In genomic region chr2:233123576-233123975, GRCh38 we compare ENCODE assay signal across 7 cellular contexts.
DNase-seq lines count a peak whose midpoint lies in the region; ATAC-seq, FAIRE-seq and TF ChIP-seq lines count a peak whose summit lies in the region.
"Not testable (repeated sequence)": the region's sequence is repeated elsewhere in the genome, so short reads cannot be mapped to it uniquely, and the experiment has no call there.

No MANE protein-coding gene starts in this region.

- H3K79me2 ChIP-seq in OCI-LY1 (ENCODE audit: insufficient read depth, low read length): not testable (repeated sequence)

- H3K27ac ChIP-seq in CD8-positive, alpha-beta T cell (ENCODE audit: low read depth, low read length): not testable (repeated sequence)
- peak overlapping the region; percentile 89 for H3K27ac ChIP-seq in OCI-LY1 (ENCODE audit: low read depth, low read length, poor library complexity, severe bottlenecking)

- DNase-seq in CD8-positive, alpha-beta T cell; GM19239 (ENCODE audit: insufficient read length, low spot score); activated T-cell treated with anti-CD3 and anti-CD28 coated beads, Interleukin-2, amount 50 U/mL, for 24 hours; stimulated activated effector memory CD8-positive, alpha-beta T cell treated with anti-CD3 and anti-CD28 coated beads, Interleukin-12 subunit alpha, Interleukin-12 subunit beta, amount 100 ng/mL, for 72 hours (ENCODE audit: low spot score in 2 of 2): not testable (repeated sequence)

- not testable (repeated sequence) for H4K20me1 ChIP-seq in OCI-LY1 (ENCODE audit: insufficient read depth, low read length)

- TF ChIP-seq CTCF in CD8-positive, alpha-beta T cell (IDR thresholded peaks at IDR 0.05); OCI-LY1 (IDR thresholded peaks at IDR 0.05; ENCODE audit: low read length): not testable (repeated sequence)

- not testable (repeated sequence) for H3K27me3 Mint-ChIP-seq in CD8-positive, alpha-beta T cell (ENCODE audit: low read depth); T-helper 1 cell treated with Interleukin-12 subunit alpha and Interleukin-12 subunit beta and Interleukin-4 antibody, amounts not matched to agents 30 μg/mL and 1 μg/mL, for 36 hours (ENCODE audit: low read depth); activated T-cell treated with anti-CD3 and anti-CD28 coated beads, Interleukin-2, amount 50 U/mL, for 24 hours; dendritic cell treated with granulocyte-macrophage colony-stimulating factor and Interleukin-4, amounts not matched to agents 40 ng/mL and 50 ng/mL, for 4 days

- intact Hi-C loops in CD8-positive, alpha-beta T cell (cut with DNase I, micrococcal nuclease); dendritic cell treated with granulocyte-macrophage colony-stimulating factor and Interleukin-4, amounts not matched to agents 40 ng/mL and 50 ng/mL, for 4 days (cut with micrococcal nuclease): not testable (repeated sequence)

- POLR2A ChIA-PET in CD8-positive, alpha-beta T cell (lab: Charles Lee): interaction anchor here (0.7 kb wide), 1 partner anchor 395 kb away, joined by 4 read pairs; no protein-coding TSS in a partner anchor

- CTCF ChIA-PET in CD8-positive, alpha-beta T cell (lab: Charles Lee): interaction anchor here (1.1 kb wide), 1 partner anchor 69 kb away, joined by 4 read pairs; no protein-coding TSS in a partner anchor

- H3K36me3 Mint-ChIP-seq in CD8-positive, alpha-beta T cell: peaks cover 81% of the 10 kb centered on the region
- H3K36me3 Mint-ChIP-seq in T-helper 1 cell treated with Interleukin-12 subunit alpha and Interleukin-12 subunit beta and Interleukin-4 antibody, amounts not matched to agents 30 μg/mL and 1 μg/mL, for 36 hours (ENCODE audit: low read depth): peaks cover 42% of the 10 kb centered on the region
- peaks cover 82% of the 10 kb centered on the region for H3K36me3 Mint-ChIP-seq in activated T-cell treated with anti-CD3 and anti-CD28 coated beads, Interleukin-2, amount 50 U/mL, for 24 hours (ENCODE audit: low read depth)
- H3K36me3 Mint-ChIP-seq in dendritic cell treated with granulocyte-macrophage colony-stimulating factor and Interleukin-4, amounts not matched to agents 40 ng/mL and 50 ng/mL, for 4 days (ENCODE audit: low read depth): peaks cover 94% of the 10 kb centered on the region
- H3K36me3 Mint-ChIP-seq in stimulated activated effector memory CD8-positive, alpha-beta T cell treated with anti-CD3 and anti-CD28 coated beads, Interleukin-12 subunit alpha, Interleukin-12 subunit beta, amount 100 ng/mL, for 72 hours: peaks cover 83% of the 10 kb centered on the region

- peak overlapping the region; percentile 4 for H3K27ac Mint-ChIP-seq in CD8-positive, alpha-beta T cell
- peak overlapping the region; percentile 27 for H3K27ac Mint-ChIP-seq in T-helper 1 cell treated with Interleukin-12 subunit alpha and Interleukin-12 subunit beta and Interleukin-4 antibody, amounts not matched to agents 30 μg/mL and 1 μg/mL, for 36 hours
- peak overlapping the region; percentile 30 for H3K27ac Mint-ChIP-seq in activated T-cell treated with anti-CD3 and anti-CD28 coated beads, Interleukin-2, amount 50 U/mL, for 24 hours
- peak overlapping the region; percentile 51 for H3K27ac Mint-ChIP-seq in dendritic cell treated with granulocyte-macrophage colony-stimulating factor and Interleukin-4, amounts not matched to agents 40 ng/mL and 50 ng/mL, for 4 days
- peak overlapping the region; percentile 69 for H3K27ac Mint-ChIP-seq in stimulated activated effector memory CD8-positive, alpha-beta T cell treated with anti-CD3 and anti-CD28 coated beads, Interleukin-12 subunit alpha, Interleukin-12 subunit beta, amount 100 ng/mL, for 72 hours

- H3K4me3 ChIP-seq in CD8-positive, alpha-beta T cell (ENCODE audit: low read depth, low read length); OCI-LY1 (ENCODE audit: low read depth, low read length, poor library complexity, severe bottlenecking): not testable (repeated sequence)

- H3F3A ChIP-seq in OCI-LY1 (ENCODE audit: insufficient read depth, low read length): not testable (repeated sequence)

- H2AFZ ChIP-seq in OCI-LY1 (ENCODE audit: low read length): not testable (repeated sequence)

- not testable (repeated sequence) for H3K9ac ChIP-seq in OCI-LY1 (ENCODE audit: low read length)

- not testable (repeated sequence) for ATAC-seq in CD8-positive, alpha-beta T cell; stimulated activated effector memory CD8-positive, alpha-beta T cell treated with anti-CD3 and anti-CD28 coated beads, Interleukin-12 subunit alpha, Interleukin-12 subunit beta, amount 100 ng/mL, for 72 hours

- not testable (repeated sequence) for H3K9me3 ChIP-seq in CD8-positive, alpha-beta T cell (ENCODE audit: low read length); OCI-LY1 (ENCODE audit: low read length)

- not testable (repeated sequence) for H3K4me3 Mint-ChIP-seq in CD8-positive, alpha-beta T cell; T-helper 1 cell treated with Interleukin-12 subunit alpha and Interleukin-12 subunit beta and Interleukin-4 antibody, amounts not matched to agents 30 μg/mL and 1 μg/mL, for 36 hours; activated T-cell treated with anti-CD3 and anti-CD28 coated beads, Interleukin-2, amount 50 U/mL, for 24 hours; dendritic cell treated with granulocyte-macrophage colony-stimulating factor and Interleukin-4, amounts not matched to agents 40 ng/mL and 50 ng/mL, for 4 days; stimulated activated effector memory CD8-positive, alpha-beta T cell treated with anti-CD3 and anti-CD28 coated beads, Interleukin-12 subunit alpha, Interleukin-12 subunit beta, amount 100 ng/mL, for 72 hours

- peak overlapping the region; percentile 57; the same call in 1 of the 2 replicates for H3K4me2 ChIP-seq in OCI-LY1 (ENCODE audit: low read length)

- H3K36me3 ChIP-seq in CD8-positive, alpha-beta T cell (ENCODE audit: insufficient read depth, low read length): peaks cover 53% of the 10 kb centered on the region
- H3K36me3 ChIP-seq in OCI-LY1 (ENCODE audit: insufficient read depth, low read length): peaks cover 50% of the 10 kb centered on the region; the same call in 1 of the 2 replicates

- FAIRE-seq in GM19239 (lab: Jason Lieb, UNC): peak; percentile 11

- peaks cover 17% of the 10 kb centered on the region for H3K4me1 Mint-ChIP-seq in CD8-positive, alpha-beta T cell (ENCODE audit: low read depth)
- H3K4me1 Mint-ChIP-seq in T-helper 1 cell treated with Interleukin-12 subunit alpha and Interleukin-12 subunit beta and Interleukin-4 antibody, amounts not matched to agents 30 μg/mL and 1 μg/mL, for 36 hours (ENCODE audit: low read depth): peaks cover 16% of the 10 kb centered on the region
- peaks cover 20% of the 10 kb centered on the region for H3K4me1 Mint-ChIP-seq in activated T-cell treated with anti-CD3 and anti-CD28 coated beads, Interleukin-2, amount 50 U/mL, for 24 hours (ENCODE audit: low read depth)
- peaks cover 22% of the 10 kb centered on the region for H3K4me1 Mint-ChIP-seq in dendritic cell treated with granulocyte-macrophage colony-stimulating factor and Interleukin-4, amounts not matched to agents 40 ng/mL and 50 ng/mL, for 4 days (ENCODE audit: low read depth)
- H3K4me1 Mint-ChIP-seq in stimulated activated effector memory CD8-positive, alpha-beta T cell treated with anti-CD3 and anti-CD28 coated beads, Interleukin-12 subunit alpha, Interleukin-12 subunit beta, amount 100 ng/mL, for 72 hours: peaks cover 21% of the 10 kb centered on the region

- H3K4me1 ChIP-seq in CD8-positive, alpha-beta T cell (ENCODE audit: insufficient read depth, low read length): not testable (repeated sequence)
- H3K4me1 ChIP-seq in OCI-LY1 (ENCODE audit: insufficient read depth, low read length, severe bottlenecking): peaks cover 18% of the 10 kb centered on the region

- not testable (repeated sequence) for H3K9me2 ChIP-seq in OCI-LY1 (ENCODE audit: low read depth, low read length)

- H3K9me3 Mint-ChIP-seq in CD8-positive, alpha-beta T cell; T-helper 1 cell treated with Interleukin-12 subunit alpha and Interleukin-12 subunit beta and Interleukin-4 antibody, amounts not matched to agents 30 μg/mL and 1 μg/mL, for 36 hours; activated T-cell treated with anti-CD3 and anti-CD28 coated beads, Interleukin-2, amount 50 U/mL, for 24 hours; dendritic cell treated with granulocyte-macrophage colony-stimulating factor and Interleukin-4, amounts not matched to agents 40 ng/mL and 50 ng/mL, for 4 days; stimulated activated effector memory CD8-positive, alpha-beta T cell treated with anti-CD3 and anti-CD28 coated beads, Interleukin-12 subunit alpha, Interleukin-12 subunit beta, amount 100 ng/mL, for 72 hours: not testable (repeated sequence)

- not testable (repeated sequence) for H3K27me3 ChIP-seq in CD8-positive, alpha-beta T cell (ENCODE audit: insufficient read depth, low read length); OCI-LY1 (ENCODE audit: insufficient read depth, low read length)

Comparison
In these comparisons a context has a peak if more than half of its experiments do, and no peak if none do; other contexts are left out.
1. H3K27ac Mint-ChIP-seq: peak in every context shown above with its lines; median percentile 69 in stimulated activated effector memory CD8-positive, alpha-beta T cell treated with anti-CD3 and anti-CD28 coated beads, Interleukin-12 subunit alpha, Interleukin-12 subunit beta, amount 100 ng/mL, for 72 hours; 51 in dendritic cell treated with granulocyte-macrophage colony-stimulating factor and Interleukin-4, amounts not matched to agents 40 ng/mL and 50 ng/mL, for 4 days; 30 in activated T-cell treated with anti-CD3 and anti-CD28 coated beads, Interleukin-2, amount 50 U/mL, for 24 hours; 27 in T-helper 1 cell treated with Interleukin-12 subunit alpha and Interleukin-12 subunit beta and Interleukin-4 antibody, amounts not matched to agents 30 μg/mL and 1 μg/mL, for 36 hours; 4 in CD8-positive, alpha-beta T cell.